11 cellular contexts compared by ENCODE assay signal in the genomic region with DNA sequence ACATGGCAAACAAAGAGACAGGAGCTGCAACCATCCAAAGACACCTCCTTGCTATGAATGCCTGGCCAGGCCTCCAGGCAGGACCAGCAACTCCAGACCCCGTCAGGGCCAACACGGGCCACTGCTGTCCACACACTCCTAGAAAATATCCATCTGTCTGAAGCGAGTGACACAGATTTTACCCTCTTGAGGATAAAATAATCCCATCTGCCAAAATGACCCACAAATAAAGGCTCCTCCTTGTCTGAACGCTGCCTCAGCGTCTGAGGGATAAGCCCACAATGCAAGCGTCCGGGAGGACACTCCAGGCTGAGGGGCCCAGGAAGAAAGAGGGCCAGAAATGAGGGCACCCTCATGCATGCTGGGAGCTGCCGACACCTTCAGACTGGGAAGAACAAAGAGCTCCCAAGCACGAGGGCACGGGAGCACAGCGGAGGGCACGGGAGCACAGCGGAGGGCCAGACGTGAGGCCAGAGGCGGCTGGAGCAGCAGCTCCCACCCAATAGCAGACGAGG.
DNase-seq lines count a peak whose midpoint lies in the region; TF ChIP-seq lines count a peak whose summit lies in the region.
"Had no signal": no experiment of that assay in that cellular context is flagged by ENCODE, and none has a peak within 500 bp of the region (broad histone marks: within the 10 kb centered on the region; RNA-seq: fewer than 3 reads in every experiment).

No MANE protein-coding gene starts in this region.

- no peaks in the 10 kb centered on the region for H3K9me3 ChIP-seq in BLaER1
- no peaks in the 10 kb centered on the region for H3K9me3 ChIP-seq in HUES64 (ENCODE audit: insufficient read depth, low read depth, low read length)
- H3K9me3 ChIP-seq in ectodermal cell (ENCODE audit: control insufficient read depth, low read length), result no peaks in the 10 kb centered on the region

- H3K9me3 Mint-ChIP-seq in nephron progenitor cell, result no peaks in the 10 kb centered on the region

- H3K9ac ChIP-seq in BLaER1 (peak overlapping the region; percentile 43), HUES64 (ENCODE audit: low read depth, low read length) (peak overlapping the region; percentile 27; the same call in 1 of the 2 replicates)

- peak overlapping the region; percentile 99 for H3K27ac Mint-ChIP-seq in nephron progenitor cell

- no peaks in the 10 kb centered on the region for H3K36me3 Mint-ChIP-seq in nephron progenitor cell (ENCODE audit: low read depth)

- WGBS in HUES64, result 86% methylated on average over 16 of the region's 16 CpGs
- WGBS in ectodermal cell, 2 experiments, result 82 to 86% methylated on average over 16 of the region's 16 CpGs

- H3K4me1 ChIP-seq in BLaER1 (peaks cover 100% of the 10 kb centered on the region), HUES64 (ENCODE audit: insufficient read depth, low read length) (peaks cover 18% of the 10 kb centered on the region), ectodermal cell (ENCODE audit: control insufficient read depth, insufficient read depth, low read length) (peaks cover 19% of the 10 kb centered on the region)

- peak overlapping the region; percentile 56 for H3K4me2 ChIP-seq in BLaER1

- peak overlapping the region; percentile 52 for H3K4me3 Mint-ChIP-seq in nephron progenitor cell

- no peak overlapping the region for H3K4me3 ChIP-seq in BLaER1
- no peak overlapping the region for H3K4me3 ChIP-seq in HUES64 (ENCODE audit: low read length)
- no peak overlapping the region for H3K4me3 ChIP-seq in ectodermal cell (ENCODE audit: insufficient read depth, low read depth, low read length)
- H3K4me3 ChIP-seq: K562 had no signal

- H3K27ac ChIP-seq in BLaER1, result 0 out of 2 replicates have a peak overlapping the region, but pooled peaks have one; percentile 45
- H3K27ac ChIP-seq in HUES64 (ENCODE audit: low read depth, low read length), result peak overlapping the region; percentile 32; the same call in 1 of the 2 replicates
- peak overlapping the region; percentile 38 for H3K27ac ChIP-seq in ectodermal cell (ENCODE audit: insufficient read depth, low read depth, low read length, poor library complexity, severe bottlenecking)

- H3K4me1 Mint-ChIP-seq in nephron progenitor cell, result peaks cover 82% of the 10 kb centered on the region

- no peaks in the 10 kb centered on the region for H3K27me3 ChIP-seq in BLaER1
- no peaks in the 10 kb centered on the region for H3K27me3 ChIP-seq in HUES64 (ENCODE audit: insufficient read depth, low read length)
- no peaks in the 10 kb centered on the region for H3K27me3 ChIP-seq in ectodermal cell (ENCODE audit: control insufficient read depth, insufficient read depth, low read length, poor library complexity, severe bottlenecking)

- peaks cover 100% of the 10 kb centered on the region for H4K20me1 ChIP-seq in BLaER1

- peaks cover 2% of the 10 kb centered on the region for H3K27me3 Mint-ChIP-seq in nephron progenitor cell (ENCODE audit: low read depth, poor library complexity)

- DNase-seq in nephron progenitor cell, result no peak
- DNase-seq in activated gamma-delta T cell treated with Interleukin-2 at 50 U/mL for 16 hours, result no peak
- no peak for DNase-seq in stimulated activated CD8-positive, alpha-beta memory T cell treated with anti-CD3 and anti-CD28 coated beads, Interleukin-4, amount 100 ng/mL, for 48 hours
- no peak for DNase-seq in superior temporal gyrus (ENCODE audit: extremely low spot score)
- no peak for DNase-seq in Kasumi-1 (lab: John Stamatoyannopoulos, UW)
- DNase-seq: NCI-H2107; stimulated activated CD4-positive, alpha-beta T cell treated with anti-CD3 and anti-CD28 coated beads, Interleukin-1b, Interleukin-23, amount 100 ng/mL, for 48 hours had no signal

- TF ChIP-seq CTCF in nephron progenitor cell (IDR thresholded peaks at IDR 0.05), result no peak

- peaks cover 35% of the 10 kb centered on the region for H3K36me3 ChIP-seq in BLaER1
- H3K36me3 ChIP-seq in HUES64 (ENCODE audit: insufficient read depth, low read length), result no peaks in the 10 kb centered on the region
- H3K36me3 ChIP-seq in ectodermal cell (ENCODE audit: control insufficient read depth, insufficient read depth, low read length), result no peaks in the 10 kb centered on the region
